8 cellular contexts compared by ENCODE assay signal in the genomic region with DNA sequence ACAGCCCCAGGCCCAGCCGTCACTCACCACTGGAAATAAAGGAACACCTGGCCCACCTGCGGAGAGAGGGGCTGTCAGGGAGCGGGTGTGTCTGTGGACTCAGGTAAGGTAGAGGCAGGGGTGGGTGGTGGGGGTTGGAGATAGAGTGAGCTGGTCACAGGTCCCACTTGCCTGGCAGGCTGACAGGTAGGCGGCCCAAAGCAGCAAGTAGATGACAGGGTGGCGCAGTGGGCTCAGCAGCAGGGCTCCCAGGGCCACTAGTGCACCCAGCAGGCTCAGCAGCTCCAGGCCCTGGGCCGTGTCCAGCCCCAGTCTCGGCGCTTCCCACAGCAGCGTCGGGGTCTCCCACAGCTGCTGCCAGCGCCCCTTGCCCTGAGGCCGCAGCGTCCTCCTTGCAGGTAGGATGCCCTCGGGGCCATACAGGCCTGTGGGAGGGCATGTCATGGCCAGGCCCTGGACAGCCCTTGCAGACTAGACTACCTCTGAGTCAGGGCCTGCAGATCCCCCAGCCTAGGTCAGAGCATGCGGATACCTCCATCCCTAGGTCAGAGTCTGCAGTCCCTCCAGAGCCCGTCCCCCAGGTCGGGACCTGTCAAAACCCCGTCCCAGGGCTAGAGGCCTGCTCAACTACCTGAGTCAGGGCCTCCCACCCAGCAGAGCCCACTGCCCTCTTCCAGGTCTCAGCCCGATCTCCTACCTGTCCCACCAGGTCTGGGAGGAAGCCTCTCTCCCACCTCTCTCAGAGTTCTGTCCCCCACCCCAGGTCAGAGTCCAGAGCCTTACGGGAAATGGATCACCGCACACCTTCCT. TPM values are rescaled to one million over a fixed set of nuclear protein-coding genes. Genes with fewer than 3 reads are reported as not detected.
A peak's percentile ranks its signal among the peaks of the same experiment; 100 is the strongest.
DNase-seq lines count a peak whose midpoint lies in the region; ATAC-seq and TF ChIP-seq lines count a peak whose summit lies in the region.

No MANE protein-coding gene starts in this region.

- TF ChIP-seq CTCF in CD14-positive monocyte (IDR thresholded peaks at IDR 0.05) (no peak), HFFc6 (IDR thresholded peaks at IDR 0.05) (no peak), fibroblast of the aortic adventitia (IDR thresholded peaks at IDR 0.05; ENCODE audit: insufficient read depth, low read length) (no peak), parathyroid adenoma (IDR thresholded peaks at IDR 0.05) (no peak)

- no peaks in the 10 kb centered on the region for H3K9me3 ChIP-seq in parathyroid adenoma (ENCODE audit: control insufficient read depth, low read length)

- H3K4me1 ChIP-seq in parathyroid adenoma: no peaks in the 10 kb centered on the region

- H3K4me3 Mint-ChIP-seq in CD14-positive monocyte (peak overlapping the region; percentile 95 to 96), HFFc6 (peak overlapping the region; percentile 95)
- peak overlapping the region; percentile 96 for H3K4me3 Mint-ChIP-seq in T-helper 1 cell treated with Interleukin-12 subunit alpha and Interleukin-12 subunit beta and Interleukin-4 antibody, amounts not matched to agents 30 μg/mL and 1 μg/mL, for 36 hours

- H3K79me2 ChIP-seq in parathyroid adenoma: peaks cover under 1% of the 10 kb centered on the region

- H3K27me3 ChIP-seq in parathyroid adenoma (ENCODE audit: control insufficient read depth, insufficient read depth, low read length): no peaks in the 10 kb centered on the region

- intact Hi-C loops in CD14-positive monocyte (cut with micrococcal nuclease) (loop anchor here (2.0 to 5.0 kb wide), 4 partner anchors 55 to 122 kb away; partner anchors contain the start of genes ARSA (in 2 of the 2), CHKB (in 1 of the 2) and SYCE3 (in 1 of the 2)), posterior cingulate gyrus (cut with DNase I) (loop anchor here (10.0 kb wide), 2 partner anchors 162 to 262 kb away; partner anchors contain the start of genes PPP6R2 and TUBGCP6)

- H3K27ac Mint-ChIP-seq in CD14-positive monocyte (peak overlapping the region; percentile 83 to 95 (median 90)), HFFc6 (peak overlapping the region; percentile 82)
- H3K27ac Mint-ChIP-seq in T-helper 1 cell treated with Interleukin-12 subunit alpha and Interleukin-12 subunit beta and Interleukin-4 antibody, amounts not matched to agents 30 μg/mL and 1 μg/mL, for 36 hours: peak overlapping the region; percentile 91

- H3K4me2 ChIP-seq in parathyroid adenoma (ENCODE audit: low read length): peak overlapping the region; percentile 85

- H3K27ac ChIP-seq in parathyroid adenoma: peak overlapping the region; percentile 68

- DNase-seq in CD14-positive monocyte (ENCODE audit: low spot score) (peak; percentile 50), HFFc6 (no peak), fibroblast of the aortic adventitia (ENCODE audit: low read depth) (no peak), posterior cingulate gyrus (no peak)

- peaks cover 15 to 29% of the 10 kb centered on the region in 2 donors for H3K36me3 Mint-ChIP-seq in CD14-positive monocyte
- no peaks in the 10 kb centered on the region for H3K36me3 Mint-ChIP-seq in HFFc6 (ENCODE audit: low read depth)
- peaks cover 3% of the 10 kb centered on the region for H3K36me3 Mint-ChIP-seq in T-helper 1 cell treated with Interleukin-12 subunit alpha and Interleukin-12 subunit beta and Interleukin-4 antibody, amounts not matched to agents 30 μg/mL and 1 μg/mL, for 36 hours (ENCODE audit: low read depth)

- H3K36me3 ChIP-seq in parathyroid adenoma (ENCODE audit: control insufficient read depth, insufficient read depth, low read length): no peaks in the 10 kb centered on the region

- peak overlapping the region; percentile 67 for H3K9ac ChIP-seq in parathyroid adenoma

- no peaks in the 10 kb centered on the region for H3K9me3 Mint-ChIP-seq in CD14-positive monocyte
- H3K9me3 Mint-ChIP-seq in HFFc6: no peaks in the 10 kb centered on the region
- no peaks in the 10 kb centered on the region for H3K9me3 Mint-ChIP-seq in T-helper 1 cell treated with Interleukin-12 subunit alpha and Interleukin-12 subunit beta and Interleukin-4 antibody, amounts not matched to agents 30 μg/mL and 1 μg/mL, for 36 hours

- ATAC-seq in HG03571 (IDR thresholded peaks at IDR 0.05; ENCODE audit: unreplicated experiment) (no peak), HG03565 (IDR thresholded peaks at IDR 0.05; ENCODE audit: unreplicated experiment) (no peak)

- H2AFZ ChIP-seq in parathyroid adenoma: peak overlapping the region; percentile 82

- peak overlapping the region; percentile 99 for H3K4me3 ChIP-seq in fibroblast of the aortic adventitia (ENCODE audit: low read depth, low read length)
- H3K4me3 ChIP-seq in parathyroid adenoma (ENCODE audit: low read depth, low read length): peak overlapping the region; percentile 92

- H3K4me1 Mint-ChIP-seq in CD14-positive monocyte: peaks cover 20% of the 10 kb centered on the region
- H3K4me1 Mint-ChIP-seq in HFFc6 (ENCODE audit: low read depth): peaks cover 12% of the 10 kb centered on the region
- H3K4me1 Mint-ChIP-seq in T-helper 1 cell treated with Interleukin-12 subunit alpha and Interleukin-12 subunit beta and Interleukin-4 antibody, amounts not matched to agents 30 μg/mL and 1 μg/mL, for 36 hours (ENCODE audit: low read depth): peaks cover 10% of the 10 kb centered on the region

- peaks cover 0 to 5% (median 0%) of the 10 kb centered on the region in 3 donors for H3K27me3 Mint-ChIP-seq in CD14-positive monocyte (ENCODE audit: low read depth in 3 of 3)
- H3K27me3 Mint-ChIP-seq in HFFc6 (ENCODE audit: insufficient read depth): no peaks in the 10 kb centered on the region
- H3K27me3 Mint-ChIP-seq in T-helper 1 cell treated with Interleukin-12 subunit alpha and Interleukin-12 subunit beta and Interleukin-4 antibody, amounts not matched to agents 30 μg/mL and 1 μg/mL, for 36 hours (ENCODE audit: low read depth): no peaks in the 10 kb centered on the region

RNA-seq across cellular contexts. Expression of gene LMF2, which starts 0.7 kb away (rescaled TPM):
- 10 to 100 TPM; 15.0 to 16.6 TPM for polyA plus RNA-seq in CD14-positive monocyte
- 100 to 1,000 TPM; 110 to 133 (median 118) TPM for total RNA-seq in HFFc6 (2021; fragmentation: NEBNext Ultra II Directional; extraction: Animal tissue kit (Norgen Biotek cat#: 25700))
- total RNA-seq in fibroblast of the aortic adventitia (ENCODE audit: low replicate concordance): 21.4 and 50.6 TPM in 2 replicates

RNA-seq across cellular contexts. Expression of gene NCAPH2, which starts 1.2 kb away (rescaled TPM):
- 10 to 100 TPM; 12.5 to 18.1 TPM for polyA plus RNA-seq in CD14-positive monocyte
- 10 to 100 TPM; 31.7 to 54.1 (median 50.0) TPM for total RNA-seq in HFFc6 (2021; fragmentation: NEBNext Ultra II Directional; extraction: Animal tissue kit (Norgen Biotek cat#: 25700))
- total RNA-seq in fibroblast of the aortic adventitia (ENCODE audit: low replicate concordance): 30.9 and 49.1 TPM in 2 replicates

RNA-seq across cellular contexts. Expression of gene SCO2, which starts 18.6 kb away (rescaled TPM):
- 10 to 100 TPM; 39.5 to 69.6 TPM for polyA plus RNA-seq in CD14-positive monocyte
- total RNA-seq in HFFc6 (2021; fragmentation: NEBNext Ultra II Directional; extraction: Animal tissue kit (Norgen Biotek cat#: 25700)): 10 to 100 TPM in 2 of 6 experiments, 1 to 10 TPM in 4; 2.7 to 11.1 (median 9.7) TPM
- total RNA-seq in fibroblast of the aortic adventitia (ENCODE audit: low replicate concordance): 0.49 and 3.4 TPM in 2 replicates

RNA-seq across cellular contexts. Expression of gene MIOX, which starts 20.2 kb away (rescaled TPM):
- polyA plus RNA-seq in CD14-positive monocyte: not detected
- total RNA-seq in HFFc6 (2021; fragmentation: NEBNext Ultra II Directional; extraction: Animal tissue kit (Norgen Biotek cat#: 25700)): not detected
- total RNA-seq in fibroblast of the aortic adventitia (ENCODE audit: low replicate concordance): not detected in 2 replicates

RNA-seq across cellular contexts. Expression of gene TYMP, which starts 23.0 kb away (rescaled TPM):
- 100 to 1,000 TPM; 787 to 955 TPM for polyA plus RNA-seq in CD14-positive monocyte
- 1 to 10 TPM in 5 of 6 experiments, under 1 TPM in 1; 0.95 to 2.1 (median 1.3) TPM for total RNA-seq in HFFc6 (2021; fragmentation: NEBNext Ultra II Directional; extraction: Animal tissue kit (Norgen Biotek cat#: 25700))
- total RNA-seq in fibroblast of the aortic adventitia (ENCODE audit: low replicate concordance): 22.7 and 23.7 TPM in 2 replicates
